Comparison of ENCODE assay signal across 1 cellular context in genomic region chr12:23600936-23601335, GRCh38.
A peak's percentile ranks its signal among the peaks of the same experiment; 100 is the strongest.
TF ChIP-seq lines count a peak whose summit lies in the region.

No MANE protein-coding gene starts in this region.

TF ChIP-seq in HEK293, 187 proteins besides CTCF, POLR2A, EP300 and RAD21 (continued from another document):
- TF ChIP-seq, protein P1, sequence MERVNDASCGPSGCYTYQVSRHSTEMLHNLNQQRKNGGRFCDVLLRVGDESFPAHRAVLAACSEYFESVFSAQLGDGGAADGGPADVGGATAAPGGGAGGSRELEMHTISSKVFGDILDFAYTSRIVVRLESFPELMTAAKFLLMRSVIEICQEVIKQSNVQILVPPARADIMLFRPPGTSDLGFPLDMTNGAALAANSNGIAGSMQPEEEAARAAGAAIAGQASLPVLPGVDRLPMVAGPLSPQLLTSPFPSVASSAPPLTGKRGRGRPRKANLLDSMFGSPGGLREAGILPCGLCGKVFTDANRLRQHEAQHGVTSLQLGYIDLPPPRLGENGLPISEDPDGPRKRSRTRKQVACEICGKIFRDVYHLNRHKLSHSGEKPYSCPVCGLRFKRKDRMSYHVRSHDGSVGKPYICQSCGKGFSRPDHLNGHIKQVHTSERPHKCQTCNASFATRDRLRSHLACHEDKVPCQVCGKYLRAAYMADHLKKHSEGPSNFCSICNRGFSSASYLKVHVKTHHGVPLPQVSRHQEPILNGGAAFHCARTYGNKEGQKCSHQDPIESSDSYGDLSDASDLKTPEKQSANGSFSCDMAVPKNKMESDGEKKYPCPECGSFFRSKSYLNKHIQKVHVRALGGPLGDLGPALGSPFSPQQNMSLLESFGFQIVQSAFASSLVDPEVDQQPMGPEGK (tag by site-specific recombination; IDR thresholded peaks at IDR 0.05) = no peak
- TF ChIP-seq SETDB1 (IDR thresholded peaks at IDR 0.05; ENCODE audit: insufficient read length, low read length) = peak; percentile 42
